11 cellular contexts compared by ENCODE assay signal in the genomic region with DNA sequence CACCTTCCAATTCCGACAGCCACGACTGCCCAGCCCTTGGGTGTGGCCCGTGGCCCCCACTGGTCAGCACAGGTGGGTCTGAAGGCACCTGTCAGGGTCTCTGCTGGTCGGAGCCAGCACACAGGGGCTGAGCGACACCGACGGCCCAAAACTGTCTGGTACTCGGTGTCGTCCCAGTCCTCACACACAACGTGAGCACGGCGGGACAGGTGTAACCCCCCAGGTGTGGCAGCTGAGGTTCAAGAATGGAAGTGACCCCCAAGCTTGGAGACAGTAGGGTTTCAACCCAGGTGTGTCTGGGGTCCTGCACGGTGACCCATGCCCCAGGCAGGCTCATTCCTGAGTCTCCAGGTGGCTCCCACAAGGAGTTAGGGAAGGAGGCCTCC. TPM values are rescaled to one million over a fixed set of nuclear protein-coding genes. Genes with fewer than 3 reads are reported as not detected.
DNase-seq lines count a peak whose midpoint lies in the region; ATAC-seq and TF ChIP-seq lines count a peak whose summit lies in the region.
"Had no signal": no experiment of that assay in that cellular context is flagged by ENCODE, and none has a peak within 500 bp of the region (broad histone marks: within the 10 kb centered on the region; RNA-seq: fewer than 3 reads in every experiment).

No MANE protein-coding gene starts in this region.

- H3K36me3 Mint-ChIP-seq in stimulated activated naive CD8-positive, alpha-beta T cell treated with anti-CD3 and anti-CD28 coated beads, Interleukin-15, Interleukin-2, amounts not matched to agents 100 ng/mL and 50 ng/mL, for 24 hours (ENCODE audit: low read depth), result peaks cover 10% of the 10 kb centered on the region
- peaks cover 4% of the 10 kb centered on the region for H3K36me3 Mint-ChIP-seq in mesothelial cell of epicardium

- H3K9me3 Mint-ChIP-seq in stimulated activated naive CD8-positive, alpha-beta T cell treated with anti-CD3 and anti-CD28 coated beads, Interleukin-15, Interleukin-2, amounts not matched to agents 100 ng/mL and 50 ng/mL, for 24 hours, result no peaks in the 10 kb centered on the region
- H3K9me3 Mint-ChIP-seq in mesothelial cell of epicardium, result no peaks in the 10 kb centered on the region

- peak overlapping the region; percentile 76 to 78 for H3K4me3 ChIP-seq in cardiac fibroblast (replicated peaks in 1 of 2; ENCODE audit: low read depth in 2 of 2, low read length in 2 of 2)

- H3K27ac Mint-ChIP-seq in stimulated activated naive CD8-positive, alpha-beta T cell treated with anti-CD3 and anti-CD28 coated beads, Interleukin-15, Interleukin-2, amounts not matched to agents 100 ng/mL and 50 ng/mL, for 24 hours, result peak overlapping the region; percentile 52
- no peak overlapping the region for H3K27ac Mint-ChIP-seq in mesothelial cell of epicardium

- H3K27me3 Mint-ChIP-seq in stimulated activated naive CD8-positive, alpha-beta T cell treated with anti-CD3 and anti-CD28 coated beads, Interleukin-15, Interleukin-2, amounts not matched to agents 100 ng/mL and 50 ng/mL, for 24 hours, result no peaks in the 10 kb centered on the region
- no peaks in the 10 kb centered on the region for H3K27me3 Mint-ChIP-seq in mesothelial cell of epicardium (ENCODE audit: low read depth)

- TF ChIP-seq CTCF in cardiac fibroblast (IDR thresholded peaks at IDR 0.05; ENCODE audit: low read depth, low read length) (no peak), mesothelial cell of epicardium (IDR thresholded peaks at IDR 0.05; ENCODE audit: unreplicated experiment) (no peak)

- H3K4me1 Mint-ChIP-seq in stimulated activated naive CD8-positive, alpha-beta T cell treated with anti-CD3 and anti-CD28 coated beads, Interleukin-15, Interleukin-2, amounts not matched to agents 100 ng/mL and 50 ng/mL, for 24 hours (ENCODE audit: low read depth), result peaks cover 31% of the 10 kb centered on the region
- H3K4me1 Mint-ChIP-seq in mesothelial cell of epicardium, result peaks cover 14% of the 10 kb centered on the region

- H3K4me3 Mint-ChIP-seq in stimulated activated naive CD8-positive, alpha-beta T cell treated with anti-CD3 and anti-CD28 coated beads, Interleukin-15, Interleukin-2, amounts not matched to agents 100 ng/mL and 50 ng/mL, for 24 hours, result peak overlapping the region; percentile 80
- H3K4me3 Mint-ChIP-seq in mesothelial cell of epicardium, result peak overlapping the region; percentile 68

- no peak for ATAC-seq in stimulated activated naive CD8-positive, alpha-beta T cell treated with anti-CD3 and anti-CD28 coated beads, Interleukin-15, Interleukin-2, amounts not matched to agents 100 U/mL and 50 U/mL, for 24 hours
- ATAC-seq in HG02840 (IDR thresholded peaks at IDR 0.05; ENCODE audit: low FRiP score, unreplicated experiment) (no peak), HG03139 (IDR thresholded peaks at IDR 0.05; ENCODE audit: unreplicated experiment) (no peak)

- no peak for DNase-seq in stimulated activated naive CD8-positive, alpha-beta T cell treated with anti-CD3 and anti-CD28 coated beads, Interleukin-15, Interleukin-2, amounts not matched to agents 100 U/mL and 50 U/mL, for 24 hours
- DNase-seq in cardiac fibroblast (ENCODE audit: low read depth in 2 of 2) (no peak), mesothelial cell of epicardium (ENCODE audit: low spot score in 2 of 2, unreplicated experiment in 2 of 2) (no peak), NCI-H524 treated with DMSO at 0.1 percent for 48 hours (lab: John Stamatoyannopoulos, UW) (no peak), KG1 (lab: John Stamatoyannopoulos, UW) (no peak)
- DNase-seq: effector CD4-positive, alpha-beta T cell had no signal

RNA-seq across cellular contexts. Expression of gene GALNS, which starts 1.0 kb away (rescaled TPM):
- 41.3 to 44.7 TPM (median 42.4 TPM) in 3 replicates for total RNA-seq in mesothelial cell of epicardium

RNA-seq across cellular contexts. Expression of gene TRAPPC2L, which starts 1.2 kb away (rescaled TPM):
- 88.2 to 101 TPM (median 96.3 TPM) in 3 replicates for total RNA-seq in mesothelial cell of epicardium

RNA-seq across cellular contexts. Expression of gene PABPN1L, which starts 10.7 kb away (rescaled TPM):
- total RNA-seq in mesothelial cell of epicardium, result 0.22 to 0.41 TPM (median 0.40 TPM) in 3 replicates
- total RNA-seq: Daoy, SK-MEL-5 had no signal

RNA-seq across cellular contexts. Expression of gene APRT, which starts 44.0 kb away (rescaled TPM):
- 95.9 to 99.2 TPM (median 96.2 TPM) in 3 replicates for total RNA-seq in mesothelial cell of epicardium

RNA-seq across cellular contexts. Expression of gene CDT1, which starts 52.1 kb away (rescaled TPM):
- total RNA-seq in mesothelial cell of epicardium, result 14.1 to 15.9 TPM (median 14.6 TPM) in 3 replicates
